ENCODE assay signal across 29 cellular contexts in the genomic region with DNA sequence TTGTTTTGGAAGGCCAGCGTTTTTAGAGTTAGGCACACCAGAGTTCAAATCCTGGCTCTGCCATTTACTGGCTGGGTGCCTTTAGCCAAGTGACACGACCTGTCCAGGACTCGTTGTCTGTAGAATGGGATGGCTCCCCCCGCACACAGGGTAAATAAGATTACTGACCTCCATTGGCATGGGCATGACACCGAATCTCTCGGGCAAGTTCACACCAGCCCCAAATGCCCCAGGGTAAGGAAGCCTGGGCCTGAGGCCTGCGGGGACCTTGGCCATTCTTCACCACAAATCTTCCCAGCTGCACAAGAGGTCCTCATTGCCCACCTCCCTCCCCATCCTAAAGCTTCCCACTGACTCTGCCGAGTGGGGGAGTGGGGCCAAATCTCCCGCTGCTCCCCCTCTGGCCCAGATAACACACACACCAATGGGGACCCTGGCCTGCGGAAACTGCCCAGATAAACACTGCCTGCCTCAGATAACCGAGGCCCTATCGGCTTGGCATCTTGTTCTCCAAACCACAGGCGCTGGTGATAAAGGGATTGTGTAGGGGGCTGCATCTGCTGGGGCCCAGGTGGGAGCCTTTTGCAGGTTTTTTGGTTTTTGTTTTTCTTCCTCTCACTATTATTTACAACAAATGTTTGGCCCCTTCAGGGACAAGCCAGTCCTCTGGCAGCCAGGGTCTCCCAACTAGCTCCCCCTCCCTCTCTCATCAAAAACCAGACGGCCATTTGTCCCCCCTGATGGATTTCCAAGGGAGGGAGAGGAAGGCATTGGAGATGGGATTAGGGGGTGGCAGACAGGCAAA.
"Had no signal": no experiment of that assay in that cellular context is flagged by ENCODE, and none has a peak within 500 bp of the region (broad histone marks: within the 10 kb centered on the region; RNA-seq: fewer than 3 reads in every experiment).

No MANE protein-coding gene starts in this region.

- H3K36me3 Mint-ChIP-seq: activated naive CD8-positive, alpha-beta T cell; brain; T-cell; WTC11 had no signal

- H3K4me3 Mint-ChIP-seq: activated CD8-positive, alpha-beta T cell treated with anti-CD3 and anti-CD28 coated beads, Interleukin-2, amount 10 ng/mL, durations not matched to agents 7 days and 5 days; activated naive CD8-positive, alpha-beta T cell; activated T-cell treated with anti-CD3 and anti-CD28 coated beads, Interleukin-2, amount 50 U/mL, for 24 hours; activated T-helper 1 cell treated with anti-CD3 and anti-CD28 coated beads, Interleukin-12 subunit alpha, Interleukin-12 subunit beta, Interleukin-2, Interleukin-4 antibody, amounts not matched to agents 30 ng/mL and 10 ng/mL and 1 ng/mL, durations not matched to agents 14 hours and 24 hours and 36 hours; brain; central memory CD8-positive, alpha-beta T cell; T-cell; WTC11 had no signal

- H3K4me3 ChIP-seq: Peyer's patch had no signal

- DNase-seq: activated CD4-positive, alpha-beta T cell treated with anti-CD3 and anti-CD28 coated beads for 48 hours; activated CD4-positive, alpha-beta T cell treated with anti-CD3 and anti-CD28 coated beads, Interleukin-2, amount 50 U/mL, for 4 hours; activated CD4-positive, CD25-positive, alpha-beta regulatory T cell treated with anti-CD3 and anti-CD28 coated beads, Interleukin-2, amount 50 U/mL, for 72 hours; activated CD8-positive, alpha-beta T cell treated with anti-CD3 and anti-CD28 coated beads, Interleukin-2, amount 10 ng/mL, durations not matched to agents 7 days and 5 days; activated effector memory CD4-positive, alpha-beta T cell treated with Interleukin-2 at 50 U/mL for 16 hours; activated naive CD4-positive, alpha-beta T cell; activated T-cell treated with anti-CD3 and anti-CD28 coated beads, Interleukin-2, amount 50 U/mL, for 24 hours; amygdala; NCI-H1092; NCI-H1417; NCI-H2029; NCI-H2107; NCI-H226; NCI-H526; NCI-H774; NK-92 treated with Interleukin-12 subunit alpha and Interleukin-12 subunit beta, amount 100 ng/mL, for 24 hours; Peyer's patch; SHP77; T-cell; T-helper 2 cell; T1000 had no signal

- H3K9me3 Mint-ChIP-seq: activated T-cell treated with anti-CD3 and anti-CD28 coated beads, Interleukin-2, amount 50 U/mL, for 24 hours; activated T-helper 1 cell treated with anti-CD3 and anti-CD28 coated beads, Interleukin-12 subunit alpha, Interleukin-12 subunit beta, Interleukin-2, Interleukin-4 antibody, amounts not matched to agents 30 ng/mL and 10 ng/mL and 1 ng/mL, durations not matched to agents 14 hours and 24 hours and 36 hours; central memory CD8-positive, alpha-beta T cell; T-cell; WTC11 had no signal

- H3K27ac ChIP-seq: KMS-11, Peyer's patch, RWPE1 had no signal

- H3K27ac Mint-ChIP-seq: activated CD8-positive, alpha-beta T cell treated with anti-CD3 and anti-CD28 coated beads, Interleukin-2, amount 10 ng/mL, durations not matched to agents 7 days and 5 days; activated naive CD8-positive, alpha-beta T cell; activated T-cell treated with anti-CD3 and anti-CD28 coated beads, Interleukin-2, amount 50 U/mL, for 24 hours; activated T-helper 1 cell treated with anti-CD3 and anti-CD28 coated beads, Interleukin-12 subunit alpha, Interleukin-12 subunit beta, Interleukin-2, Interleukin-4 antibody, amounts not matched to agents 30 ng/mL and 10 ng/mL and 1 ng/mL, durations not matched to agents 14 hours and 24 hours and 36 hours; brain; T-cell; WTC11 had no signal

- H3K4me1 Mint-ChIP-seq: central memory CD8-positive, alpha-beta T cell; T-cell had no signal

- ATAC-seq: activated CD8-positive, alpha-beta T cell treated with anti-CD3 and anti-CD28 coated beads, Interleukin-2, amount 10 ng/mL, durations not matched to agents 7 days and 5 days; T-cell; WTC11 had no signal

- FAIRE-seq: astrocyte had no signal

- H3K9ac ChIP-seq: KMS-11 had no signal

- H3K4me1 ChIP-seq: Peyer's patch had no signal

- H3K9me3 ChIP-seq: Peyer's patch had no signal

- H3K4me2 ChIP-seq: KMS-11 had no signal

- H3K36me3 ChIP-seq: Peyer's patch had no signal

- H3K27me3 ChIP-seq: Peyer's patch had no signal
